Comparison of ENCODE assay signal across 3 cellular contexts in the genomic region with DNA sequence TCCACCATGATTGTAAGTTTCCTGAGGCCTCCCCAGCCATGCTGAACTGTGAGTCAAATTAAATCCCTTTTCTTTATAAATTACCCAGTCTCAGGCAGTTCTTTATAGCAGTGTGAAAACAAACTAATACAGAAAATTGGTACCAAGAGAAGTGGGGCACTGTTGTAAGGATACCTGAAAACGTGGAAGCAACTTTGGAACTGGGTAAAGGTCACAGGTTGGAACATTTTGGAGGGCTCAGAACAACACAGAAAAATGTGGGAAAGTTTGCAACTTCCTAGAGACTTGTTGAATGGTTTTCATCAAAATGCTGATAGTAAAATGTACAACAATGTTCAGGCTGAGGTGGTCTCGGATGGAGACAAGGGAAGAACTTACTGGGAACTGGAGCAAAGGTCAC.
A peak's percentile ranks its signal among the peaks of the same experiment; 100 is the strongest.
DNase-seq lines count a peak whose midpoint lies in the region; ATAC-seq, FAIRE-seq and TF ChIP-seq lines count a peak whose summit lies in the region.
"Not testable (repeated sequence)": the region's sequence is repeated elsewhere in the genome, so short reads cannot be mapped to it uniquely, and the experiment has no call there.

No MANE protein-coding gene starts in this region.

- TF ChIP-seq CTCF in HepG2 (CRISPR knock-in tag; IDR thresholded peaks at IDR 0.05); liver (IDR thresholded peaks at IDR 0.05; ENCODE audit: low read depth, low read length, missing input control): not testable (repeated sequence)

- BruUV-seq in HepG2 (replicated peaks; lab: Mats Ljungman, UMichigan), result not testable (repeated sequence)

- 14% methylated on average over 2 of the region's 2 CpGs for WGBS in HepG2 (ENCODE audit: low lambda C conversion rate)
- 42% methylated on average over 2 of the region's 2 CpGs for WGBS in liver

- not testable (repeated sequence) for H2AFZ ChIP-seq in HepG2 (ENCODE audit: low read length)

- H3K4me1 ChIP-seq in HepG2 (ENCODE audit: insufficient read depth, low read length), result peaks cover 14% of the 10 kb centered on the region
- not testable (repeated sequence) for H3K4me1 ChIP-seq in liver (ENCODE audit: control insufficient read depth in 4 of 4, insufficient read depth in 4 of 4, low read length in 3 of 4)

- H3K27me3 ChIP-seq in HepG2 (ENCODE audit: control insufficient read depth in 1 of 2, insufficient read depth in 2 of 2, low read length in 2 of 2); liver (ENCODE audit: control insufficient read depth in 4 of 4, insufficient read depth in 4 of 4, low read length in 3 of 4): not testable (repeated sequence)

- not testable (repeated sequence) for H3K9ac ChIP-seq in HepG2 (ENCODE audit: insufficient read depth, low read depth, low read length); liver (ENCODE audit: low read depth in 1 of 2, low read length in 2 of 2)

- FAIRE-seq in GM12892 (lab: Jason Lieb, UNC), result peak; percentile 56
- FAIRE-seq in HepG2 (lab: Jason Lieb, UNC), result not testable (repeated sequence)

- peaks cover 24% of the 10 kb centered on the region for H3K9me3 ChIP-seq in HepG2 (ENCODE audit: low read length)
- H3K9me3 ChIP-seq in liver (ENCODE audit: control insufficient read depth in 4 of 4, low read length in 3 of 4), result not testable (repeated sequence)

- not testable (repeated sequence) for DNase-seq in GM12892 (ENCODE audit: insufficient read length); HepG2 (ENCODE audit: low spot score)

- not testable (repeated sequence) for H3K4me3 ChIP-seq in HepG2 (replicated peaks in 1 of 3; ENCODE audit: insufficient read depth in 1 of 3, low read depth in 2 of 3, low read length in 3 of 3); liver (ENCODE audit: low read depth in 1 of 3, low read length in 3 of 3)

- TF ChIP-seq EP300 in HepG2 (IDR thresholded peaks at IDR 0.05; ENCODE audit: low read depth in 2 of 2, low read length in 2 of 2); HepG2 (CRISPR knock-in tag; IDR thresholded peaks at IDR 0.05; ENCODE audit: borderline replicate concordance): not testable (repeated sequence)

- intact Hi-C loops in HepG2 (cut with micrococcal nuclease; ENCODE audit: unreplicated experiment), result loop anchor here (10.0 kb wide), 1 partner anchor 120 kb away; no protein-coding TSS in a partner anchor

- ATAC-seq in HepG2, result not testable (repeated sequence)

- H3K4me2 ChIP-seq in HepG2 (ENCODE audit: low read depth, low read length), result not testable (repeated sequence)

- TF ChIP-seq RAD21 in HepG2 (CRISPR knock-in tag; IDR thresholded peaks at IDR 0.05); liver (IDR thresholded peaks at IDR 0.05): not testable (repeated sequence)

- not testable (repeated sequence) for H3K36me3 ChIP-seq in HepG2 (replicated peaks in 1 of 2; ENCODE audit: control insufficient read depth in 1 of 2, insufficient read depth in 2 of 2, low read length in 2 of 2); liver (ENCODE audit: control insufficient read depth in 4 of 4, insufficient read depth in 3 of 4, low read depth in 1 of 4, low read length in 3 of 4)

- POLR2A ChIA-PET in HepG2 (lab: Yijun Ruan, JAX), result not testable (repeated sequence)

- CTCF ChIA-PET in HepG2 (lab: Yijun Ruan, JAX; ENCODE audit: low intra/inter-chr PET ratio, low total read pairs), result not testable (repeated sequence)

- not testable (repeated sequence) for H3K27ac ChIP-seq in HepG2 (ENCODE audit: extremely low read length, insufficient read depth, low read length); liver (ENCODE audit: low read depth in 1 of 2, low read length in 2 of 2)

- TF ChIP-seq POLR2A in GM12892 (IDR thresholded peaks at IDR 0.05; ENCODE audit: low read depth, low read length); HepG2 (IDR thresholded peaks at IDR 0.05; ENCODE audit: insufficient read depth in 1 of 2, low read depth in 2 of 2, low read length in 2 of 2): not testable (repeated sequence)

- H4K20me1 ChIP-seq in HepG2 (ENCODE audit: insufficient read depth, low read length), result not testable (repeated sequence)

- H3K79me2 ChIP-seq in HepG2 (ENCODE audit: insufficient read depth, low read length), result not testable (repeated sequence)

- in situ Hi-C loops in HepG2 (cut with HindIII; ENCODE audit: extremely low pct_ligation_motif_present, low pct_unique_long_range_greater_than_20kb), result not testable (repeated sequence)

TF ChIP-seq in HepG2, 621 proteins besides CTCF, POLR2A, EP300 and RAD21:
- TF ChIP-seq ZNF431 (CRISPR knock-in tag; IDR thresholded peaks at IDR 0.05; ENCODE audit: borderline replicate concordance, low read depth), result peak; percentile 48; the same call in 1 of the 2 replicates

TF ChIP-seq in liver, 16 proteins besides CTCF, POLR2A, EP300 and RAD21:
- TF ChIP-seq HNF4A (conservative IDR thresholded peaks at IDR 0.05), result peak; percentile 54 to 57
